ENCODE assay signal across 8 cellular contexts in genomic region chr3:12479919-12480425, GRCh38. TPM values are rescaled to one million over a fixed set of nuclear protein-coding genes. Genes with fewer than 3 reads are reported as not detected.
DNase-seq lines count a peak whose midpoint lies in the region; ATAC-seq and TF ChIP-seq lines count a peak whose summit lies in the region.

No MANE protein-coding gene starts in this region.

- H3K4me1 Mint-ChIP-seq in endothelial cell (ENCODE audit: unreplicated experiment): peaks cover 23% of the 10 kb centered on the region
- peaks cover 14% of the 10 kb centered on the region for H3K4me1 Mint-ChIP-seq in memory B cell
- H3K4me1 Mint-ChIP-seq in activated T-helper 1 cell treated with anti-CD3 and anti-CD28 coated beads, Interleukin-12 subunit alpha, Interleukin-12 subunit beta, Interleukin-2, Interleukin-4 antibody, amounts not matched to agents 30 ng/mL and 10 ng/mL and 1 ng/mL, durations not matched to agents 14 hours and 24 hours and 36 hours (ENCODE audit: low read depth): peaks cover 21% of the 10 kb centered on the region

- no peaks in the 10 kb centered on the region for H3K36me3 Mint-ChIP-seq in endothelial cell (ENCODE audit: low read depth, unreplicated experiment)
- no peaks in the 10 kb centered on the region for H3K36me3 Mint-ChIP-seq in memory B cell
- peaks cover 3% of the 10 kb centered on the region for H3K36me3 Mint-ChIP-seq in activated T-helper 1 cell treated with anti-CD3 and anti-CD28 coated beads, Interleukin-12 subunit alpha, Interleukin-12 subunit beta, Interleukin-2, Interleukin-4 antibody, amounts not matched to agents 30 ng/mL and 10 ng/mL and 1 ng/mL, durations not matched to agents 14 hours and 24 hours and 36 hours (ENCODE audit: low read depth)

- H3K9me3 Mint-ChIP-seq in endothelial cell (ENCODE audit: unreplicated experiment) (no peaks in the 10 kb centered on the region), memory B cell (no peaks in the 10 kb centered on the region)
- no peaks in the 10 kb centered on the region for H3K9me3 Mint-ChIP-seq in activated T-helper 1 cell treated with anti-CD3 and anti-CD28 coated beads, Interleukin-12 subunit alpha, Interleukin-12 subunit beta, Interleukin-2, Interleukin-4 antibody, amounts not matched to agents 30 ng/mL and 10 ng/mL and 1 ng/mL, durations not matched to agents 14 hours and 24 hours and 36 hours

- DNase-seq in Right ventricle myocardium inferior (ENCODE audit: missing footprints) (no peak), cardiac septum (ENCODE audit: low spot score) (no peak), LoVo (ENCODE audit: low spot score) (peak; percentile 84), SW480 (ENCODE audit: low spot score) (peak; percentile 84), endothelial cell (ENCODE audit: low spot score) (peak; percentile 18), memory B cell (ENCODE audit: low spot score in 2 of 2) (peak in 1 of 2 donors; percentile 36)
- no peak for DNase-seq in activated T-helper 1 cell treated with anti-CD3 and anti-CD28 coated beads, Interleukin-12 subunit alpha, Interleukin-12 subunit beta, Interleukin-2, Interleukin-4 antibody, amounts not matched to agents 30 ng/mL and 10 ng/mL and 1 ng/mL, durations not matched to agents 14 hours and 24 hours and 36 hours (ENCODE audit: low spot score)

- H3K27ac Mint-ChIP-seq in endothelial cell (ENCODE audit: unreplicated experiment) (no peak overlapping the region), memory B cell (no peak overlapping the region)
- no peak overlapping the region for H3K27ac Mint-ChIP-seq in activated T-helper 1 cell treated with anti-CD3 and anti-CD28 coated beads, Interleukin-12 subunit alpha, Interleukin-12 subunit beta, Interleukin-2, Interleukin-4 antibody, amounts not matched to agents 30 ng/mL and 10 ng/mL and 1 ng/mL, durations not matched to agents 14 hours and 24 hours and 36 hours

- ATAC-seq in Right ventricle myocardium inferior (peak; percentile 53), memory B cell (ENCODE audit: low read depth) (peak; percentile 16), HG03354 (IDR thresholded peaks at IDR 0.05; ENCODE audit: poor library complexity, severe bottlenecking, unreplicated experiment) (no peak)

- intact Hi-C loops in Right ventricle myocardium inferior (cut with DNase I): loop anchor here (2.0 to 5.0 kb wide), 3 partner anchors 77 to 303 kb away; partner anchors contain the start of gene MKRN2
- intact Hi-C loops in cardiac septum (cut with DNase I): loop anchor here (2.0 to 5.0 kb wide), 6 partner anchors 77 to 345 kb away; partner anchors contain the start of genes MKRN2, PPARG and RAF1
- intact Hi-C loops in activated T-helper 1 cell treated with anti-CD3 and anti-CD28 coated beads, Interleukin-12 subunit alpha, Interleukin-12 subunit beta, Interleukin-2, Interleukin-4 antibody, amounts not matched to agents 30 ng/mL and 10 ng/mL and 1 ng/mL, durations not matched to agents 14 hours and 24 hours and 36 hours (cut with micrococcal nuclease): loop anchor here (1.0 to 10.0 kb wide), 9 partner anchors 168 to 1205 kb away; partner anchors contain the start of genes ATG7 and SYN2

- H3K4me3 Mint-ChIP-seq in endothelial cell (ENCODE audit: unreplicated experiment) (no peak overlapping the region), memory B cell (no peak overlapping the region)
- H3K4me3 Mint-ChIP-seq in activated T-helper 1 cell treated with anti-CD3 and anti-CD28 coated beads, Interleukin-12 subunit alpha, Interleukin-12 subunit beta, Interleukin-2, Interleukin-4 antibody, amounts not matched to agents 30 ng/mL and 10 ng/mL and 1 ng/mL, durations not matched to agents 14 hours and 24 hours and 36 hours: no peak overlapping the region

- H3K27me3 Mint-ChIP-seq in endothelial cell (ENCODE audit: unreplicated experiment) (peaks cover 3% of the 10 kb centered on the region), memory B cell (no peaks in the 10 kb centered on the region)
- H3K27me3 Mint-ChIP-seq in activated T-helper 1 cell treated with anti-CD3 and anti-CD28 coated beads, Interleukin-12 subunit alpha, Interleukin-12 subunit beta, Interleukin-2, Interleukin-4 antibody, amounts not matched to agents 30 ng/mL and 10 ng/mL and 1 ng/mL, durations not matched to agents 14 hours and 24 hours and 36 hours (ENCODE audit: insufficient read depth): no peaks in the 10 kb centered on the region

- peak; percentile 85 for TF ChIP-seq CTCF in endothelial cell (IDR thresholded peaks at IDR 0.05; ENCODE audit: unreplicated experiment)

RNA-seq across cellular contexts. Expression of gene TSEN2, which starts 4.3 kb away (rescaled TPM):
- total RNA-seq in Right ventricle myocardium inferior: 24.1 TPM
- total RNA-seq in cardiac septum: 11.1 TPM
- 8.7 TPM for total RNA-seq in endothelial cell (ENCODE audit: unreplicated experiment)
- 33.4 and 33.5 TPM in 2 replicates for total RNA-seq in activated T-helper 1 cell treated with anti-CD3 and anti-CD28 coated beads, Interleukin-12 subunit alpha, Interleukin-12 subunit beta, Interleukin-2, Interleukin-4 antibody, amounts not matched to agents 30 ng/mL and 10 ng/mL and 1 ng/mL, durations not matched to agents 14 hours and 24 hours and 36 hours

Comparison
In these comparisons a context has a peak if more than half of its experiments do, and no peak if none do; other contexts are left out.
1. DNase-seq: peak in LoVo (single experiment), SW480 (single experiment) and endothelial cell (single experiment); none in Right ventricle myocardium inferior (single experiment), cardiac septum (single experiment) and activated T-helper 1 cell treated with anti-CD3 and anti-CD28 coated beads, Interleukin-12 subunit alpha, Interleukin-12 subunit beta, Interleukin-2, Interleukin-4 antibody, amounts not matched to agents 30 ng/mL and 10 ng/mL and 1 ng/mL, durations not matched to agents 14 hours and 24 hours and 36 hours (single experiment).